8 cellular contexts compared by ENCODE assay signal in genomic region chr12:124915249-124916236, GRCh38. TPM values are rescaled to one million over a fixed set of nuclear protein-coding genes. Genes with fewer than 3 reads are reported as not detected.
A peak's percentile ranks its signal among the peaks of the same experiment; 100 is the strongest.
DNase-seq lines count a peak whose midpoint lies in the region; ATAC-seq and TF ChIP-seq lines count a peak whose summit lies in the region.

No MANE protein-coding gene starts in this region.

- H3K4me1 ChIP-seq in iPS-18a (ENCODE audit: control insufficient read depth, low read depth, low read length) (peaks cover 40% of the 10 kb centered on the region), smooth muscle cell (ENCODE audit: low read depth) (peaks cover 60% of the 10 kb centered on the region)

- H3K27ac ChIP-seq in angular gyrus (ENCODE audit: low read depth, low read length) (peak overlapping the region; percentile 100), iPS-18a (ENCODE audit: low read length) (peak overlapping the region; percentile 100), smooth muscle cell (ENCODE audit: low read depth) (peak overlapping the region; percentile 100)

- peak; percentile 5 for ATAC-seq in GM18517 (IDR thresholded peaks at IDR 0.05; ENCODE audit: unreplicated experiment)
- peak; percentile 5 for ATAC-seq in HG03439 (IDR thresholded peaks at IDR 0.05; ENCODE audit: unreplicated experiment)

- WGBS in smooth muscle cell (ENCODE audit: low lambda C conversion rate), result 14% methylated on average over 21 of the region's 21 CpGs

- H3K4me3 ChIP-seq in iPS-18a (ENCODE audit: low read length) (peak overlapping the region; percentile 99), smooth muscle cell (peak overlapping the region; percentile 95)

- H3K79me2 ChIP-seq in smooth muscle cell (ENCODE audit: low read depth), result peaks cover 38% of the 10 kb centered on the region

- no peaks in the 10 kb centered on the region for H3K27me3 ChIP-seq in iPS-18a (ENCODE audit: control insufficient read depth, insufficient read depth, low read length)
- no peaks in the 10 kb centered on the region for H3K27me3 ChIP-seq in smooth muscle cell (ENCODE audit: low read depth)

- H3K9ac ChIP-seq in iPS-18a (ENCODE audit: low read length), result peak overlapping the region; percentile 99
- H3K9ac ChIP-seq in smooth muscle cell (ENCODE audit: low read depth), result peak overlapping the region; percentile 100

- peak overlapping the region; percentile 94 for H3K4me2 ChIP-seq in smooth muscle cell

- no peaks in the 10 kb centered on the region for H3K9me3 ChIP-seq in iPS-18a (ENCODE audit: control insufficient read depth, low read depth, low read length)
- H3K9me3 ChIP-seq in smooth muscle cell (replicated peaks; ENCODE audit: low read depth), result no peaks in the 10 kb centered on the region

- TF ChIP-seq CTCF in smooth muscle cell (IDR thresholded peaks at IDR 0.05; ENCODE audit: borderline replicate concordance, insufficient read depth, poor library complexity, severe bottlenecking), result no peak

- DNase-seq in smooth muscle cell (lab: John Stamatoyannopoulos, UW; ENCODE audit: unreplicated experiment) (no peak), NCI-H146 treated with DMSO at 0.1 percent for 48 hours (lab: John Stamatoyannopoulos, UW; ENCODE audit: unreplicated experiment) (no peak), NCI-H2171 treated with DMSO at 0.1 percent for 48 hours (lab: John Stamatoyannopoulos, UW) (no peak), ecto neural progenitor cell (ENCODE audit: low spot score) (no peak)

- H3K36me3 ChIP-seq in iPS-18a (ENCODE audit: control insufficient read depth, low read depth, low read length) (peaks cover 28% of the 10 kb centered on the region), smooth muscle cell (ENCODE audit: low read depth) (no peaks in the 10 kb centered on the region)

- peaks cover 35% of the 10 kb centered on the region for H3F3A ChIP-seq in smooth muscle cell (ENCODE audit: low read depth)

- peaks cover 35% of the 10 kb centered on the region for H4K20me1 ChIP-seq in smooth muscle cell (ENCODE audit: low read depth)

- peak overlapping the region; percentile 90 for H2AFZ ChIP-seq in smooth muscle cell (ENCODE audit: low read depth)

RNA-seq across cellular contexts. Expression of gene UBC, which starts 1.1 kb away (rescaled TPM):
- 1,327 and 1,477 TPM in 2 replicates for total RNA-seq in smooth muscle cell
- polyA plus RNA-seq in smooth muscle cell, result 1,322 and 1,339 TPM in 2 replicates

RNA-seq across cellular contexts. Expression of gene SCARB1, which starts 51.9 kb away (rescaled TPM):
- 4.5 and 6.8 TPM in 2 replicates for total RNA-seq in smooth muscle cell
- 10.1 and 16.9 TPM in 2 replicates for polyA plus RNA-seq in smooth muscle cell
